ENCODE assay signal across 1 cellular context in the genomic region with DNA sequence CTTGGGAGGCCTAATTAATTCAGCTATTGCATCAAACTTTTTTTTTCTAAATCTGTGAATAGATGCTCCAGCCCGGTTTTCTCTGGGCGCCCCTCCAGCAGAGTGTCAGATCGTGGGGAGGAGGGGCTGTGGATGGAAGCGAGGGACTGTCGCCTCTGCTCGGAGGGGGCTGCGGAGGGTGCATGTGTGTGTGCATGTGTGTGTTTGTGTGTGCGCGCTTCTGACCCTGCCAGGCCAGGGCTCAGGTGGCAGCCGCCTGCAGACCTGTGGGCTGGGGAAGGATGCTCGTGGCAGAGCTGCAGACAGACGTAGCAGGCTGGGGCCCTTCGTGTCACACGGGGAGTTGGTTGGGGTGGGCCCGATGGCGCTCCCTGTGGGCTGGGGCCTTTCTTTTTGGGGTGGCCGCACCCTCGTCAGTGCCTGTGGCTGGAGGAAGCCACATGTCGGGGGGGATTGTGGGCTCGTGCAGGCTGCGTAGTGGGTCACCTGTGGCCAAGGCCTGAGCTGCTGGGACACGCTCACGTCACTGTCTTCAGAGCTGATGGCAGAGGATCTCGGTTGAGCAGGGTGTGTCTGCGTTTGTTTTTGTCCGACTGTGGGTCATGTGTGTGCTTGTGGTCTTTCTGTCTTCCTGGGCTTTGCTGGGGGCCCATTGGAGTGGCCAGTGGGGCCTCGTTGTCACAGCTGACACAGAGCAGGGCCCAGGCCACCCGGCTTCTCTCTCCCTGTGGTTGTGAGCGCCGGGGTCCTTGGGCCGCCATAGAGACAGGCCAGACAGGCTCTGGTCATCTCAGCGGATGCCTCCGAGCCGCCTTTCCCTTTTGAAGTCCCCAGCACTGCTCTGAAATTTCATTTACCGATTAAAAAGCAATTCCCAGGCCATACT.
TF ChIP-seq lines count a peak whose summit lies in the region.

No MANE protein-coding gene starts in this region.

TF ChIP-seq in K562, 482 proteins besides CTCF, POLR2A, EP300 and RAD21 (continued from another document and continues in another):
- TF ChIP-seq, protein P1, sequence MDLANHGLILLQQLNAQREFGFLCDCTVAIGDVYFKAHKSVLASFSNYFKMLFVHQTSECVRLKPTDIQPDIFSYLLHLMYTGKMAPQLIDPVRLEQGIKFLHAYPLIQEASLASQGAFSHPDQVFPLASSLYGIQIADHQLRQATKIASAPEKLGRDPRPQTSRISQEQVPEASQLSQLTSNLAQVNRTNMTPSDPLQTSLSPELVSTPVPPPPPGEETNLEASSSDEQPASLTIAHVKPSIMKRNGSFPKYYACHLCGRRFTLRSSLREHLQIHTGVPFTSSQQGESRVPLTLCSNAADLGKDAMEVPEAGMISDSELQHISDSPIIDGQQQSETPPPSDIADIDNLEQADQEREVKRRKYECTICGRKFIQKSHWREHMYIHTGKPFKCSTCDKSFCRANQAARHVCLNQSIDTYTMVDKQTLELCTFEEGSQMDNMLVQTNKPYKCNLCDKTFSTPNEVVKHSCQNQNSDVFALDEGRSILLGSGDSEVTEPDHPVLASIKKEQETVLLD (IDR thresholded peaks at IDR 0.05), result peak; percentile 14; the same call in 1 of the 2 replicates
- no peak for TF ChIP-seq KLF10 (CRISPR knock-in tag; IDR thresholded peaks at IDR 0.05)
- TF ChIP-seq CHD2 (IDR thresholded peaks at IDR 0.05; ENCODE audit: low read depth, low read length), result no peak
- no peak for TF ChIP-seq NFRKB (IDR thresholded peaks at IDR 0.05; ENCODE audit: low read depth)
- no peak for TF ChIP-seq HEY1 (CRISPR knock-in tag; IDR thresholded peaks at IDR 0.05; ENCODE audit: borderline replicate concordance)
- no peak for TF ChIP-seq ZNF444 (CRISPR knock-in tag; IDR thresholded peaks at IDR 0.05)
- no peak for TF ChIP-seq FOXA1 (IDR thresholded peaks at IDR 0.05; ENCODE audit: borderline replicate concordance)
- 0 out of 2 replicates have a peak, but pooled peaks have one; percentile 9 for TF ChIP-seq ZNF592 (IDR thresholded peaks at IDR 0.05)
- no peak for TF ChIP-seq ZNF445 (CRISPR knock-in tag; IDR thresholded peaks at IDR 0.05; ENCODE audit: low read depth)
- no peak for TF ChIP-seq SMARCE1 (IDR thresholded peaks at IDR 0.05)
- TF ChIP-seq CBX8 (IDR thresholded peaks at IDR 0.05; ENCODE audit: borderline replicate concordance, extremely low read depth, low read depth, low read length, poor library complexity, severe bottlenecking), result no peak
- TF ChIP-seq, protein P2, sequence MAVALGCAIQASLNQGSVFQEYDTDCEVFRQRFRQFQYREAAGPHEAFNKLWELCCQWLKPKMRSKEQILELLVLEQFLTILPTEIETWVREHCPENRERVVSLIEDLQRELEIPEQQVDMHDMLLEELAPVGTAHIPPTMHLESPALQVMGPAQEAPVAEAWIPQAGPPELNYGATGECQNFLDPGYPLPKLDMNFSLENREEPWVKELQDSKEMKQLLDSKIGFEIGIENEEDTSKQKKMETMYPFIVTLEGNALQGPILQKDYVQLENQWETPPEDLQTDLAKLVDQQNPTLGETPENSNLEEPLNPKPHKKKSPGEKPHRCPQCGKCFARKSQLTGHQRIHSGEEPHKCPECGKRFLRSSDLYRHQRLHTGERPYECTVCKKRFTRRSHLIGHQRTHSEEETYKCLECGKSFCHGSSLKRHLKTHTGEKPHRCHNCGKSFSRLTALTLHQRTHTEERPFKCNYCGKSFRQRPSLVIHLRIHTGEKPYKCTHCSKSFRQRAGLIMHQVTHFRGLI (CRISPR knock-in tag; IDR thresholded peaks at IDR 0.05), result no peak
- peak in 1 of 2 experiments; percentile 71; a peak in 2 of 4 replicates for TF ChIP-seq HDAC1 (IDR thresholded peaks at IDR 0.05)
- no peak for TF ChIP-seq ZNF143 (CRISPR knock-in tag; IDR thresholded peaks at IDR 0.05)
- TF ChIP-seq EP400 (IDR thresholded peaks at IDR 0.05), result no peak
- TF ChIP-seq ZBTB40 (IDR thresholded peaks at IDR 0.05), result peak; percentile 30; the same call in 1 of the 2 replicates
- TF ChIP-seq ZBTB40 (CRISPR knock-in tag; IDR thresholded peaks at IDR 0.05), result no peak
- TF ChIP-seq, protein P3, sequence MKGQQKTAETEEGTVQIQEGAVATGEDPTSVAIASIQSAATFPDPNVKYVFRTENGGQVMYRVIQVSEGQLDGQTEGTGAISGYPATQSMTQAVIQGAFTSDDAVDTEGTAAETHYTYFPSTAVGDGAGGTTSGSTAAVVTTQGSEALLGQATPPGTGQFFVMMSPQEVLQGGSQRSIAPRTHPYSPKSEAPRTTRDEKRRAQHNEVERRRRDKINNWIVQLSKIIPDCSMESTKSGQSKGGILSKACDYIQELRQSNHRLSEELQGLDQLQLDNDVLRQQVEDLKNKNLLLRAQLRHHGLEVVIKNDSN (CRISPR knock-in tag; IDR thresholded peaks at IDR 0.05), result peak; percentile 50; the same call in 1 of the 2 replicates
- TF ChIP-seq PHF8 (IDR thresholded peaks at IDR 0.05; ENCODE audit: borderline replicate concordance, low read length), result 0 out of 2 replicates have a peak, but pooled peaks have one; percentile 13
- TF ChIP-seq NR2F6 (CRISPR knock-in tag; IDR thresholded peaks at IDR 0.05), result no peak
- TF ChIP-seq MCM3 (IDR thresholded peaks at IDR 0.05), result no peak
- 0 out of 2 replicates have a peak, but pooled peaks have one; percentile 5 for TF ChIP-seq HCFC1 (IDR thresholded peaks at IDR 0.05; ENCODE audit: low read depth, low read length)
- TF ChIP-seq CREB1 (IDR thresholded peaks at IDR 0.05), result peak; percentile 37; the same call in 1 of the 2 replicates
- TF ChIP-seq CREB1 (CRISPR knock-in tag; IDR thresholded peaks at IDR 0.05), result 0 out of 2 replicates have a peak, but pooled peaks have one; percentile 37
- TF ChIP-seq, protein P4, sequence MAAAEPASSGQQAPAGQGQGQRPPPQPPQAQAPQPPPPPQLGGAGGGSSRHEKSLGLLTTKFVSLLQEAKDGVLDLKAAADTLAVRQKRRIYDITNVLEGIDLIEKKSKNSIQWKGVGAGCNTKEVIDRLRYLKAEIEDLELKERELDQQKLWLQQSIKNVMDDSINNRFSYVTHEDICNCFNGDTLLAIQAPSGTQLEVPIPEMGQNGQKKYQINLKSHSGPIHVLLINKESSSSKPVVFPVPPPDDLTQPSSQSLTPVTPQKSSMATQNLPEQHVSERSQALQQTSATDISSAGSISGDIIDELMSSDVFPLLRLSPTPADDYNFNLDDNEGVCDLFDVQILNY (CRISPR knock-in tag; IDR thresholded peaks at IDR 0.05), result no peak
- TF ChIP-seq SMARCA4 (IDR thresholded peaks at IDR 0.05), result no peak
- no peak for TF ChIP-seq RNF2 (IDR thresholded peaks at IDR 0.05)
- no peak for TF ChIP-seq ATF2 (CRISPR knock-in tag; IDR thresholded peaks at IDR 0.05)
- no peak for TF ChIP-seq HNRNPUL1 (IDR thresholded peaks at IDR 0.05; ENCODE audit: low read length)
- no peak for TF ChIP-seq POLR3G (IDR thresholded peaks at IDR 0.05; ENCODE audit: extremely low read depth, insufficient read length, insufficient replicate concordance)
- TF ChIP-seq HMGN3 (IDR thresholded peaks at IDR 0.05; ENCODE audit: borderline replicate concordance, extremely low read depth, insufficient read length, low read depth, low read length), result no peak
- TF ChIP-seq, protein P5, sequence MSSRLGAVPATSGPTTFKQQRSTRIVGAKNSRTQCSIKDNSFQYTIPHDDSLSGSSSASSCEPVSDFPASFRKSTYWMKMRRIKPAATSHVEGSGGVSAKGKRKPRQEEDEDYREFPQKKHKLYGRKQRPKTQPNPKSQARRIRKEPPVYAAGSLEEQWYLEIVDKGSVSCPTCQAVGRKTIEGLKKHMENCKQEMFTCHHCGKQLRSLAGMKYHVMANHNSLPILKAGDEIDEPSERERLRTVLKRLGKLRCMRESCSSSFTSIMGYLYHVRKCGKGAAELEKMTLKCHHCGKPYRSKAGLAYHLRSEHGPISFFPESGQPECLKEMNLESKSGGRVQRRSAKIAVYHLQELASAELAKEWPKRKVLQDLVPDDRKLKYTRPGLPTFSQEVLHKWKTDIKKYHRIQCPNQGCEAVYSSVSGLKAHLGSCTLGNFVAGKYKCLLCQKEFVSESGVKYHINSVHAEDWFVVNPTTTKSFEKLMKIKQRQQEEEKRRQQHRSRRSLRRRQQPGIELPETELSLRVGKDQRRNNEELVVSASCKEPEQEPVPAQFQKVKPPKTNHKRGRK (tag; IDR thresholded peaks at IDR 0.05), result no peak
- peak; percentile 5; the same call in 1 of the 2 replicates for TF ChIP-seq TCF3 (CRISPR knock-in tag; IDR thresholded peaks at IDR 0.05)
- no peak for TF ChIP-seq ZNF174 (CRISPR knock-in tag; IDR thresholded peaks at IDR 0.05)
- no peak for TF ChIP-seq BCL6 (CRISPR knock-in tag; IDR thresholded peaks at IDR 0.05)
